8 cellular contexts compared by ENCODE assay signal in the genomic region with DNA sequence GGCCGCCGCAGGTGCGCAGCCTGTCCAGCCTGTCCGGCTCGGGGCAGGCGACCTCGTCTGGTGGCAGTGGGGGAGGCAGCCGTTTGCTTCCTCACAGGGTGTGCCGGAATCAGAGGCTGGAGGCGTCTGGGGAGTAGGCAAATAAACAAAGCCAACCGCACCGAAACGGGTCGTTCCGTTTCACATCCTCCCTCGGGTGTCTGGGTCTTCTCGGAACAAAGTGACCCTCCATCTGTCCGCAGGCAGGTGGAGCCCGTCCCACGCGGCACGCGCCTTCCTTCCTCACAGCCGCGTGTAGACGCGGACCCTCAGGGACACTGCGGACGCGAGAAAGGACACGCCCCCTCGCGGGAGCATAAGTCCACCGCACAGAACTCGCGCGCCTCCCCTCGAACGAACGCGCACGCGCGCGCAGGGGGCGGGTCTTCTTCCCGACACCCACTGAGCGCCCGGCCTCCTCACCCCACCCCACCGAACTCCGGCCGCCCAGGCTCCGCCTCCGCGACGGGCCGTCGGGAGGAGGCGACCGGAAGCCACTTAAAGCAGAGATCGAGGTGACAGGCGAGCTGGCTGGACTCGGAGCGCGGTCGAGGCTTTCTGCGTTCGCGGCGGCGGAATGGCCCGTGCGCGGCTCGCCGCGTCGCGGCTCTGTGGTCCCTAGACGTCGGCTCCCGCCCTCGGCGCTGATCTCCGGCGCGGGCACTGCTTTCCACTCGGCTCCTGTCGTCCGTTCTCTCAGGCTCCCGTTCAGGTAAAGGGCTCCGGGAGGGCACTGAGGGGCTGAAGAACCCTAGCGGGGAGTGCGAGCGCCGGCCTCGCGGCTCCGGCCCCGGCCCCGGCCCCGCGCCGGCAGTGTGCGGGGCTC.
A peak's percentile ranks its signal among the peaks of the same experiment; 100 is the strongest.
DNase-seq lines count a peak whose midpoint lies in the region; ATAC-seq and TF ChIP-seq lines count a peak whose summit lies in the region.

Gene TIPARP, plus strand, starts transcription at position 545 of the 865 bp plus-strand sequence. CDS start 3,108 bp downstream, outside the sequence.

- ATAC-seq in GM19023 (IDR thresholded peaks at IDR 0.05; ENCODE audit: unreplicated experiment) (peak; percentile 84), HG03280 (IDR thresholded peaks at IDR 0.05; ENCODE audit: unreplicated experiment) (peak; percentile 84)

- TF ChIP-seq CTCF in AG09319 (IDR thresholded peaks at IDR 0.05; ENCODE audit: low read depth, low read length): peak; percentile 55

- DNase-seq in AG09319 (ENCODE audit: extremely low read depth, low read depth) (peak; percentile 97), NCI-H345 (lab: John Stamatoyannopoulos, UW) (peak; percentile 95), inferior parietal cortex (ENCODE audit: extremely low spot score) (peak; percentile 97)
- peak; percentile 97 to 99 (median 98) for DNase-seq in activated CD4-positive, CD25-positive, alpha-beta regulatory T cell (lab: John Stamatoyannopoulos, UW)
- peak; percentile 99 for DNase-seq in central memory CD4-positive, alpha-beta T cell
- peak; percentile 94 to 97 for DNase-seq in stimulated activated CD4-positive, alpha-beta T cell treated with anti-CD3 and anti-CD28 coated beads, Interleukin-12 subunit alpha, Interleukin-12 subunit beta, amount 100 ng/mL, for 24 hours (ENCODE audit: low read depth in 2 of 2)

Comparison
In these comparisons a context has a peak if more than half of its experiments do, and no peak if none do; other contexts are left out.
1. Peak in every context shown above with its lines: DNase-seq and ATAC-seq.